2 cellular contexts compared by ENCODE assay signal in the genomic region with DNA sequence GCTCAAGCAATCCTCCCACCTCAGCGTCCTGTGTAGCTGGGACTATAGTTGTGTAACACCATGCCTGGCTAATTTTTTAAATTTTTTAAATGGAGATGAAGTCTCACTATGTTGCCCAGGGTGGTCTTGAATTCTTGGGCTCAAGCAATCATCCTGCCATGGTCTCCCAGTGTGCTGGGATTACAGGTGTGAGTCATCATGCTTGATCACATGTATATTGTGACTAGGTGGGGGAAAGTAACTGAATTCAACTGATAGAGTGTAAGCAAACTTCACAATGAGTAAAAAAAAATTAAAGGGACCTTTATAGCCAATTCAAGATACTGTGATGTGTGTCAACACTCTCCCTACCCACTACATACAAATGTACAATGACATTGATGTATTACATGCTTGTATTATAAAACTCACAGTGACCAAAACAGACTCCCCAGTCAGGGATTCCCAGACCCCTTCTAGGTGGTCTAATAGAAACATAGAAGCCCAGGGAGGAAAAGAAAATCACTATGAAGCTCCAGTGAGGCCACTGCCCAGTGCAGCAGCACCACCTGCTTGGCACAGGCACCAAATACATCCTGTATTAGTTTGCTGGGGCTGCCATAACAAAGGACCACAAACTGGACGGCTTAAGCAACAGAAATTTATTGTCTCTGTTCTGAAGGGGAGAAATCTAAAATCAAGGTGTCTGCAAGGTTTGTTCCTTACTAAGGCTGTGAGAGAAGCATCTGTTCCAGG.
TF ChIP-seq lines count a peak whose summit lies in the region.

No MANE protein-coding gene starts in this region.

TF ChIP-seq in SK-N-SH, 30 proteins besides CTCF, POLR2A, EP300 and RAD21:
- TF ChIP-seq FOSL2 (IDR thresholded peaks at IDR 0.05; ENCODE audit: borderline replicate concordance, low read depth) (peak; percentile 3; the same call in 1 of the 2 replicates), TCF12 (IDR thresholded peaks at IDR 0.05) (no peak)

TF ChIP-seq in SK-N-SH treated with all-trans-retinoic acid at 6 μM for 48 hours, 23 proteins besides CTCF, POLR2A, EP300 and RAD21:
- TF ChIP-seq RARB (CRISPR knock-in tag; IDR thresholded peaks at IDR 0.05) (no peak), CSDC2 (CRISPR knock-in tag; IDR thresholded peaks at IDR 0.05) (no peak), SNAI2 (CRISPR knock-in tag; IDR thresholded peaks at IDR 0.05) (no peak), ZNF70 (CRISPR knock-in tag; IDR thresholded peaks at IDR 0.05) (no peak)
- TF ChIP-seq, protein P1, sequence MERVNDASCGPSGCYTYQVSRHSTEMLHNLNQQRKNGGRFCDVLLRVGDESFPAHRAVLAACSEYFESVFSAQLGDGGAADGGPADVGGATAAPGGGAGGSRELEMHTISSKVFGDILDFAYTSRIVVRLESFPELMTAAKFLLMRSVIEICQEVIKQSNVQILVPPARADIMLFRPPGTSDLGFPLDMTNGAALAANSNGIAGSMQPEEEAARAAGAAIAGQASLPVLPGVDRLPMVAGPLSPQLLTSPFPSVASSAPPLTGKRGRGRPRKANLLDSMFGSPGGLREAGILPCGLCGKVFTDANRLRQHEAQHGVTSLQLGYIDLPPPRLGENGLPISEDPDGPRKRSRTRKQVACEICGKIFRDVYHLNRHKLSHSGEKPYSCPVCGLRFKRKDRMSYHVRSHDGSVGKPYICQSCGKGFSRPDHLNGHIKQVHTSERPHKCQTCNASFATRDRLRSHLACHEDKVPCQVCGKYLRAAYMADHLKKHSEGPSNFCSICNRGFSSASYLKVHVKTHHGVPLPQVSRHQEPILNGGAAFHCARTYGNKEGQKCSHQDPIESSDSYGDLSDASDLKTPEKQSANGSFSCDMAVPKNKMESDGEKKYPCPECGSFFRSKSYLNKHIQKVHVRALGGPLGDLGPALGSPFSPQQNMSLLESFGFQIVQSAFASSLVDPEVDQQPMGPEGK (CRISPR knock-in tag; IDR thresholded peaks at IDR 0.05; ENCODE audit: borderline replicate concordance), result no peak
- TF ChIP-seq, protein P2, sequence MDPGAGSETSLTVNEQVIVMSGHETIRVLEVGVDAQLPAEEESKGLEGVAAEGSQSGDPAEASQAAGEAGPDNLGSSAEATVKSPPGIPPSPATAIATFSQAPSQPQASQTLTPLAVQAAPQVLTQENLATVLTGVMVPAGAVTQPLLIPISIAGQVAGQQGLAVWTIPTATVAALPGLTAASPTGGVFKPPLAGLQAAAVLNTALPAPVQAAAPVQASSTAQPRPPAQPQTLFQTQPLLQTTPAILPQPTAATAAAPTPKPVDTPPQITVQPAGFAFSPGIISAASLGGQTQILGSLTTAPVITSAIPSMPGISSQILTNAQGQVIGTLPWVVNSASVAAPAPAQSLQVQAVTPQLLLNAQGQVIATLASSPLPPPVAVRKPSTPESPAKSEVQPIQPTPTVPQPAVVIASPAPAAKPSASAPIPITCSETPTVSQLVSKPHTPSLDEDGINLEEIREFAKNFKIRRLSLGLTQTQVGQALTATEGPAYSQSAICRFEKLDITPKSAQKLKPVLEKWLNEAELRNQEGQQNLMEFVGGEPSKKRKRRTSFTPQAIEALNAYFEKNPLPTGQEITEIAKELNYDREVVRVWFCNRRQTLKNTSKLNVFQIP (CRISPR knock-in tag; IDR thresholded peaks at IDR 0.05; ENCODE audit: borderline replicate concordance, low read depth), result no peak
